Comparison of ENCODE assay signal across 24 cellular contexts in genomic region chr2:10217499-10217861, GRCh38.
"Had no signal": no experiment of that assay in that cellular context is flagged by ENCODE, and none has a peak within 500 bp of the region (broad histone marks: within the 10 kb centered on the region; RNA-seq: fewer than 3 reads in every experiment).

No MANE protein-coding gene starts in this region.

- H3K4me2 ChIP-seq: hepatocyte, smooth muscle cell had no signal

- H3K27me3 ChIP-seq: body of pancreas, cardiac muscle cell, hepatocyte, left lung, tibial nerve, uterus had no signal

- ATAC-seq: activated CD4-positive, CD25-positive, alpha-beta regulatory T cell treated with anti-CD3 and anti-CD28 coated beads, Interleukin-2, amount 50 U/mL, for 24 hours; body of pancreas; left lung; sciatic nerve; T-cell had no signal

- H3K4me1 ChIP-seq: body of pancreas, left lung, parathyroid adenoma, tibial nerve, uterus had no signal

- H3K9me3 ChIP-seq: body of pancreas, left lung, tibial nerve, uterus had no signal

- H3K27ac ChIP-seq: body of pancreas, cardiac muscle cell, hepatocyte, left lung, parathyroid adenoma, tibial nerve, uterus, VCaP had no signal

- DNase-seq: activated CD4-positive, alpha-beta memory T cell treated with anti-CD3 and anti-CD28 coated beads, Interleukin-2, amount 10 ng/mL, durations not matched to agents 7 days and 5 days; activated CD4-positive, alpha-beta T cell treated with anti-CD3 and anti-CD28 coated beads, Interleukin-2, amount 10 ng/mL, durations not matched to agents 24 days and 14 days; activated gamma-delta T cell treated with Interleukin-2 at 50 U/mL for 16 hours; activated T-cell treated with anti-CD3 and anti-CD28 coated beads for 4 hours; amniotic stem cell; body of pancreas; effector CD4-positive, alpha-beta T cell; foreskin melanocyte; glutamatergic neuron; immature natural killer cell; mammary epithelial cell; stimulated activated CD4-positive, alpha-beta T cell treated with anti-CD3 and anti-CD28 coated beads, Interleukin-4, amount 100 ng/mL, for 1 hour; T-cell; uterus had no signal

- H3K9ac ChIP-seq: parathyroid adenoma had no signal

- H3K79me2 ChIP-seq: hepatocyte, parathyroid adenoma had no signal

- H3K4me3 ChIP-seq: body of pancreas, cardiac muscle cell, hepatocyte, left lung, smooth muscle cell, tibial nerve, uterus had no signal

- H2AFZ ChIP-seq: hepatocyte, parathyroid adenoma had no signal

- H3K36me3 ChIP-seq: cardiac muscle cell, left lung, tibial nerve, uterus had no signal

- FAIRE-seq: endometrium had no signal
